ENCODE assay signal across 1 cellular context in the genomic region with DNA sequence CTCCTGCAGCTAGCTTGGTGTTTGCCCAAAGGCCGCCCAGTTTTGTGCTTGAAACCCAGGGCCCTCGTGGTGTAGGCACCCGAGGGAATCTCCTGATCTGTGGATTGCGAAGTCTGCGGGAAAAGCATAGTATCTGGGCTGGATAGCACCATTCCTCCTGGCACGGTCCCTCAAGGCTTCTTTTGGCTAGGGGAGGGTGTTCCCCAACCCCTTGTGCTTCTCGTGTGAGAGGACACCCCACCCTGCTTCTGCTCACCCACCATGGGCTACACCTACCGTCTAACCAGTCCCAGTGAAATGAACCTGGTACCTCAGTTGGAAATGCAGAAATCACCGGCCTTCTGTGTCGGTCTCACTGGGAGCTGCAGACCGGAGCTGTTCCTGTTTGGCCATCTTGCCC.
TF ChIP-seq lines count a peak whose summit lies in the region.

No MANE protein-coding gene starts in this region.

TF ChIP-seq in H1, 55 proteins besides CTCF, POLR2A, EP300 and RAD21:
- TF ChIP-seq EZH2 (IDR thresholded peaks at IDR 0.05; ENCODE audit: low read depth, low read length, severe bottlenecking) (no peak), SP4 (IDR thresholded peaks at IDR 0.05; ENCODE audit: low read length) (no peak), CEBPB (IDR thresholded peaks at IDR 0.05; ENCODE audit: low read depth, low read length) (no peak), GABPA (IDR thresholded peaks at IDR 0.05; ENCODE audit: borderline replicate concordance, insufficient read depth, low read length) (no peak), CREB1 (IDR thresholded peaks at IDR 0.05) (no peak), SP1 (IDR thresholded peaks at IDR 0.05; ENCODE audit: low read depth, low read length) (no peak), NANOG (IDR thresholded peaks at IDR 0.05; ENCODE audit: insufficient read depth, low read depth, low read length, poor library complexity, severe bottlenecking) (no peak), SIN3A (conservative IDR thresholded peaks at IDR 0.05 in 1 of 2, IDR thresholded peaks at IDR 0.05 in 1 of 2; ENCODE audit: low read depth in 1 of 2, low read length in 2 of 2) (no peak)
- TF ChIP-seq, protein P1, sequence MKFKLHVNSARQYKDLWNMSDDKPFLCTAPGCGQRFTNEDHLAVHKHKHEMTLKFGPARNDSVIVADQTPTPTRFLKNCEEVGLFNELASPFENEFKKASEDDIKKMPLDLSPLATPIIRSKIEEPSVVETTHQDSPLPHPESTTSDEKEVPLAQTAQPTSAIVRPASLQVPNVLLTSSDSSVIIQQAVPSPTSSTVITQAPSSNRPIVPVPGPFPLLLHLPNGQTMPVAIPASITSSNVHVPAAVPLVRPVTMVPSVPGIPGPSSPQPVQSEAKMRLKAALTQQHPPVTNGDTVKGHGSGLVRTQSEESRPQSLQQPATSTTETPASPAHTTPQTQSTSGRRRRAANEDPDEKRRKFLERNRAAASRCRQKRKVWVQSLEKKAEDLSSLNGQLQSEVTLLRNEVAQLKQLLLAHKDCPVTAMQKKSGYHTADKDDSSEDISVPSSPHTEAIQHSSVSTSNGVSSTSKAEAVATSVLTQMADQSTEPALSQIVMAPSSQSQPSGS (IDR thresholded peaks at IDR 0.05; ENCODE audit: low read length) = no peak
